11 cellular contexts compared by ENCODE assay signal in genomic region chr3:157067114-157067513, GRCh38.
DNase-seq lines count a peak whose midpoint lies in the region; ATAC-seq and TF ChIP-seq lines count a peak whose summit lies in the region.
"Had no signal": no experiment of that assay in that cellular context is flagged by ENCODE, and none has a peak within 500 bp of the region (broad histone marks: within the 10 kb centered on the region; RNA-seq: fewer than 3 reads in every experiment).

No MANE protein-coding gene starts in this region.

- H3F3A ChIP-seq in neural progenitor cell (ENCODE audit: low read depth), result no peaks in the 10 kb centered on the region

- H3K9me3 ChIP-seq in neural progenitor cell (ENCODE audit: low read depth), result no peaks in the 10 kb centered on the region
- no peaks in the 10 kb centered on the region for H3K9me3 ChIP-seq in BE2C

- no peak overlapping the region for H3K4me3 ChIP-seq in neural progenitor cell
- H3K4me3 ChIP-seq in BE2C (ENCODE audit: low read depth, low read length), result no peak overlapping the region
- H3K4me3 ChIP-seq: cardiac muscle cell, SK-N-MC had no signal

- no peaks in the 10 kb centered on the region for H4K20me1 ChIP-seq in neural progenitor cell (ENCODE audit: low read depth)

- no peak overlapping the region for H3K27ac ChIP-seq in neural progenitor cell
- H3K27ac ChIP-seq: cardiac muscle cell, SK-N-MC had no signal

- intact Hi-C loops in posterior cingulate gyrus (cut with DNase I) (no loop called here), posterior vena cava (cut with DNase I) (no loop called here)

- H3K27me3 ChIP-seq in neural progenitor cell (peaks cover 50% of the 10 kb centered on the region), BE2C (no peaks in the 10 kb centered on the region; the same call in 1 of the 2 replicates)
- H3K27me3 ChIP-seq: cardiac muscle cell had no signal

- H3K4me1 ChIP-seq in neural progenitor cell (peaks cover 14% of the 10 kb centered on the region), BE2C (no peaks in the 10 kb centered on the region)

- TF ChIP-seq CTCF in neural progenitor cell (IDR thresholded peaks at IDR 0.05) (no peak), BE2C (IDR thresholded peaks at IDR 0.05; ENCODE audit: low read depth, low read length) (no peak)

- peaks cover 1% of the 10 kb centered on the region for H3K9me3 Mint-ChIP-seq in activated CD4-positive, alpha-beta memory T cell treated with anti-CD3 and anti-CD28 coated beads, Interleukin-2, amount 10 ng/mL, durations not matched to agents 7 days and 5 days
- H3K9me3 Mint-ChIP-seq in neural progenitor cell, result peaks cover 6% of the 10 kb centered on the region

- peak; percentile 62 for DNase-seq in activated CD4-positive, alpha-beta memory T cell treated with anti-CD3 and anti-CD28 coated beads, Interleukin-2, amount 10 ng/mL, durations not matched to agents 7 days and 5 days
- DNase-seq in neural progenitor cell (ENCODE audit: low spot score) (no peak), BE2C (no peak), posterior cingulate gyrus (no peak), NCI-H69 (lab: John Stamatoyannopoulos, UW) (no peak), posterior vena cava (ENCODE audit: low spot score) (no peak)

- H3K36me3 ChIP-seq in neural progenitor cell (no peaks in the 10 kb centered on the region), BE2C (no peaks in the 10 kb centered on the region)
- H3K36me3 ChIP-seq: cardiac muscle cell had no signal

- peaks cover 3% of the 10 kb centered on the region for H3K27me3 Mint-ChIP-seq in activated CD4-positive, alpha-beta memory T cell treated with anti-CD3 and anti-CD28 coated beads, Interleukin-2, amount 10 ng/mL, durations not matched to agents 7 days and 5 days
- peaks cover 7% of the 10 kb centered on the region for H3K27me3 Mint-ChIP-seq in neural progenitor cell (ENCODE audit: insufficient read depth, low read depth)

- no peaks in the 10 kb centered on the region for H3K79me2 ChIP-seq in neural progenitor cell (ENCODE audit: low read depth)

- CTCF ChIA-PET in activated CD4-positive, alpha-beta memory T cell treated with anti-CD3 and anti-CD28 coated beads, Interleukin-2, amount 10 ng/mL, durations not matched to agents 7 days and 5 days (lab: Charles Lee), result interaction anchor here (1.1 to 2.5 kb wide), 7 partner anchors 13 to 394 kb away, joined by 3 to 11 read pairs (median 6); no protein-coding TSS in a partner anchor

- no peaks in the 10 kb centered on the region for H3K36me3 Mint-ChIP-seq in activated CD4-positive, alpha-beta memory T cell treated with anti-CD3 and anti-CD28 coated beads, Interleukin-2, amount 10 ng/mL, durations not matched to agents 7 days and 5 days (ENCODE audit: low read depth)
- no peaks in the 10 kb centered on the region for H3K36me3 Mint-ChIP-seq in neural progenitor cell

- POLR2A ChIA-PET in activated CD4-positive, alpha-beta memory T cell treated with anti-CD3 and anti-CD28 coated beads, Interleukin-2, amount 10 ng/mL, durations not matched to agents 7 days and 5 days (lab: Charles Lee), result interaction anchor here (1.0 to 2.9 kb wide), 9 partner anchors 10 to 512 kb away, joined by 3 to 19 read pairs (median 6); partner anchors contain the start of genes CCNL1, SSR3 and TIPARP

- ATAC-seq in GM18858 (IDR thresholded peaks at IDR 0.05; ENCODE audit: unreplicated experiment) (peak; percentile 32), HG02610 (IDR thresholded peaks at IDR 0.05; ENCODE audit: unreplicated experiment) (peak; percentile 36)
- ATAC-seq: right cardiac atrium had no signal

- peaks cover 30% of the 10 kb centered on the region for H3K4me1 Mint-ChIP-seq in activated CD4-positive, alpha-beta memory T cell treated with anti-CD3 and anti-CD28 coated beads, Interleukin-2, amount 10 ng/mL, durations not matched to agents 7 days and 5 days
- H3K4me1 Mint-ChIP-seq in neural progenitor cell, result peaks cover 51% of the 10 kb centered on the region

- H3K9ac ChIP-seq in neural progenitor cell, result no peak overlapping the region

- H3K27ac Mint-ChIP-seq in activated CD4-positive, alpha-beta memory T cell treated with anti-CD3 and anti-CD28 coated beads, Interleukin-2, amount 10 ng/mL, durations not matched to agents 7 days and 5 days, result peak overlapping the region; percentile 47
- H3K27ac Mint-ChIP-seq in neural progenitor cell, result peak overlapping the region; percentile 82

- no peak overlapping the region for H3K4me3 Mint-ChIP-seq in activated CD4-positive, alpha-beta memory T cell treated with anti-CD3 and anti-CD28 coated beads, Interleukin-2, amount 10 ng/mL, durations not matched to agents 7 days and 5 days
- H3K4me3 Mint-ChIP-seq in neural progenitor cell, result no peak overlapping the region

- H2AFZ ChIP-seq in neural progenitor cell (replicated peaks), result no peak overlapping the region

- no peak overlapping the region for H3K4me2 ChIP-seq in neural progenitor cell
